11 cellular contexts compared by ENCODE assay signal in the genomic region with DNA sequence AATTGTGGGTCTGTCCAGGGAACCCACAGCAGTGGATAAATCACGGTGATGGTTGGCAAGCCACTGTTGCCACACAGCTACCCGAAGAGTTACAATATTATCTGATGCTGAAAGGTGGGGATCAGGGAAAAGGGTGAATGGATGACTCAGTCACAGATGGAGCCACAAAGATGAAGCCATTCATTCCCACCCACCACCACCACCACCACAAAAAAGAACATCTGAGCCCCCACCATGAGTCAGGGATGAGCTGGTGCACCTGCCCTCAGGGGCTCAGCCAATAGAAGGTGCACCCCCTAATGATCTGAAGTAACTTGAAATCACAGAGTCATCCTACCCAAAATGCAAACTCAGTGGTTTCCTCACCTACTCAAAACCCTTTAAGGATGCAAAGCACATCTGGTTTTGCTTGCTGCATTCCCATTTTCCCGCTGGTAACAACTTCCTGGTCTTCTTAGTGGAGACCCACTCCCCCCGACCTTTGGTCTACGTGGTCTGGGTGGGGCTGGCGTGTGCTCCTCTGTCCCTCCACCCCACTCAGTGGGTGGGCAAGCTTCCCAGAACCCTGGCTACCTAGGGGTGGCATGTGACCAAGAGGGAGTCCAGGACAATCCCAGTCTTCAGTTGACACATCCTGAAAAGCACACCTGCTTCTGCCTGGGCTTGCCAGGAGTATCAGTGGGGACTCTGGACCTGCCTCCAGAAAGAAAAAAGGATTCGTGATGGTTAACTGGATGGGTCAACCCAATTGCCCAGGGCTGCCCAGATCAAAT.
DNase-seq lines count a peak whose midpoint lies in the region; ATAC-seq, FAIRE-seq and TF ChIP-seq lines count a peak whose summit lies in the region.
"Had no signal": no experiment of that assay in that cellular context is flagged by ENCODE, and none has a peak within 500 bp of the region (broad histone marks: within the 10 kb centered on the region; RNA-seq: fewer than 3 reads in every experiment).

No MANE protein-coding gene starts in this region.

- H3K4me3 ChIP-seq in dorsolateral prefrontal cortex, result no peak overlapping the region
- H3K4me3 ChIP-seq: testis had no signal

- H3K27me3 ChIP-seq in dorsolateral prefrontal cortex, result peaks cover 0 to 4% (median 0%) of the 10 kb centered on the region in 45 donors
- H3K27me3 ChIP-seq: testis had no signal

- TF ChIP-seq CTCF in dorsolateral prefrontal cortex (IDR thresholded peaks at IDR 0.05 in 54 of 56, conservative IDR thresholded peaks at IDR 0.05 in 2 of 56; ENCODE audit: low read depth in 1 of 56, partially characterized antibody in 56 of 56), result no peak

- H3K27ac ChIP-seq in epithelial cell of prostate (no peak overlapping the region), dorsolateral prefrontal cortex (no peak overlapping the region)
- H3K27ac ChIP-seq: testis had no signal

- peak; percentile 72 for DNase-seq in activated CD4-positive, alpha-beta T cell treated with anti-CD3 and anti-CD28 coated beads for 48 hours
- DNase-seq in activated CD4-positive, alpha-beta T cell treated with anti-CD3 and anti-CD28 coated beads for 1 hour, result no peak
- peak; percentile 28 for DNase-seq in RCC 7860 (ENCODE audit: low spot score)
- peak; percentile 51 for DNase-seq in epithelial cell of prostate (ENCODE audit: low read depth, low spot score)
- peak; percentile 4 for DNase-seq in stimulated activated CD8-positive, alpha-beta memory T cell treated with anti-CD3 and anti-CD28 coated beads, Interleukin-4, amount 100 ng/mL, for 24 hours (ENCODE audit: low read depth)
- no peak for DNase-seq in dorsolateral prefrontal cortex
- DNase-seq in cerebellar nuclear complex (lab: John Stamatoyannopoulos, UW), result no peak
- DNase-seq: DMS153, testis had no signal

- ATAC-seq in GM18502 (IDR thresholded peaks at IDR 0.05; ENCODE audit: poor library complexity, unreplicated experiment), result no peak

- intact Hi-C loops in dorsolateral prefrontal cortex (cut with DNase I), result no loop called here

- no peak for FAIRE-seq in RCC 7860 (lab: Jason Lieb, UNC)
- FAIRE-seq: TTC549 had no signal

Comparison
In these comparisons a context has a peak if more than half of its experiments do, and no peak if none do; other contexts are left out.
1. DNase-seq: peak in activated CD4-positive, alpha-beta T cell treated with anti-CD3 and anti-CD28 coated beads for 48 hours (single experiment), RCC 7860 (single experiment), epithelial cell of prostate (single experiment) and stimulated activated CD8-positive, alpha-beta memory T cell treated with anti-CD3 and anti-CD28 coated beads, Interleukin-4, amount 100 ng/mL, for 24 hours (single experiment); none in activated CD4-positive, alpha-beta T cell treated with anti-CD3 and anti-CD28 coated beads for 1 hour (single experiment), dorsolateral prefrontal cortex (0 of 10) and cerebellar nuclear complex (0 of 2).